Comparison of ENCODE assay signal across 10 cellular contexts in genomic region chr5:96226941-96227552, GRCh38.
DNase-seq lines count a peak whose midpoint lies in the region; ATAC-seq and TF ChIP-seq lines count a peak whose summit lies in the region.
"Had no signal": no experiment of that assay in that cellular context is flagged by ENCODE, and none has a peak within 500 bp of the region (broad histone marks: within the 10 kb centered on the region; RNA-seq: fewer than 3 reads in every experiment).

No MANE protein-coding gene starts in this region.

- TF ChIP-seq CTCF in RWPE2 (IDR thresholded peaks at IDR 0.05; ENCODE audit: poor library complexity, severe bottlenecking) (no peak), fibroblast of pulmonary artery (IDR thresholded peaks at IDR 0.05; ENCODE audit: low read length, missing control alignments) (no peak), omental fat pad (IDR thresholded peaks at IDR 0.05) (no peak)

- peaks cover 33% of the 10 kb centered on the region for H3K4me1 ChIP-seq in RWPE2 (ENCODE audit: insufficient read depth, poor library complexity, severe bottlenecking)
- H3K4me1 ChIP-seq: parathyroid adenoma had no signal

- ATAC-seq in RWPE2 (ENCODE audit: low read depth) (peak; percentile 93), omental fat pad (ENCODE audit: low FRiP score) (peak; percentile 92), GM21360 (IDR thresholded peaks at IDR 0.05; ENCODE audit: unreplicated experiment) (no peak)

- DNase-seq in Ammon's horn (ENCODE audit: low spot score) (peak; percentile 51), RWPE2 (ENCODE audit: low spot score) (no peak), fibroblast of pulmonary artery (ENCODE audit: low read depth) (peak; percentile 93), omental fat pad (ENCODE audit: low spot score) (no peak), HEK293T (ENCODE audit: extremely low spot score) (no peak), ecto neural progenitor cell (ENCODE audit: low spot score) (no peak)
- DNase-seq in activated CD4-positive, alpha-beta T cell treated with anti-CD3 and anti-CD28 coated beads for 1 hour = no peak
- DNase-seq: MV-4-11 had no signal

- no peaks in the 10 kb centered on the region for H3K27me3 ChIP-seq in RWPE2 (ENCODE audit: insufficient read depth, poor library complexity, severe bottlenecking)

- peak overlapping the region; percentile 99 for H3K27ac ChIP-seq in RWPE2 (ENCODE audit: poor library complexity, severe bottlenecking)
- H3K27ac ChIP-seq: parathyroid adenoma had no signal

- POLR2A ChIA-PET in HEK293T (lab: Yijun Ruan, JAX) = no interaction called here

- no peaks in the 10 kb centered on the region for H3K36me3 ChIP-seq in RWPE2 (ENCODE audit: low read depth)

- H3K9me3 ChIP-seq in RWPE2 (ENCODE audit: severe bottlenecking) = no peaks in the 10 kb centered on the region

- H3K4me3 ChIP-seq in RWPE2 (ENCODE audit: severe bottlenecking) = no peak overlapping the region
- peak overlapping the region; percentile 32 for H3K4me3 ChIP-seq in fibroblast of pulmonary artery (replicated peaks; ENCODE audit: low read depth, low read length)

- CTCF ChIA-PET in HEK293T (lab: Yijun Ruan, JAX) = no interaction called here

TF ChIP-seq in HEK293T, 16 proteins besides CTCF, POLR2A, EP300 and RAD21:
- no peak for TF ChIP-seq FOXM1 (IDR thresholded peaks at IDR 0.05; ENCODE audit: borderline replicate concordance)
- TF ChIP-seq L3MBTL2 (conservative IDR thresholded peaks at IDR 0.05) = no peak
- TF ChIP-seq LEF1 (IDR thresholded peaks at IDR 0.05; ENCODE audit: borderline replicate concordance) = no peak
- no peak for TF ChIP-seq TARDBP (IDR thresholded peaks at IDR 0.05)
- TF ChIP-seq CTBP1 (IDR thresholded peaks at IDR 0.05; ENCODE audit: borderline replicate concordance) = no peak
- no peak for TF ChIP-seq FOXA1 (IDR thresholded peaks at IDR 0.05)
- no peak for TF ChIP-seq ZNF384 (IDR thresholded peaks at IDR 0.05)
- no peak for TF ChIP-seq HDGF (IDR thresholded peaks at IDR 0.05; ENCODE audit: borderline replicate concordance)
- no peak for TF ChIP-seq NFRKB (IDR thresholded peaks at IDR 0.05)
- TF ChIP-seq SUZ12 (IDR thresholded peaks at IDR 0.05) = no peak
- no peak for TF ChIP-seq PKNOX1 (IDR thresholded peaks at IDR 0.05)

Comparison
In these comparisons a context has a peak if more than half of its experiments do, and no peak if none do; other contexts are left out.
1. DNase-seq: peak in Ammon's horn (single experiment) and fibroblast of pulmonary artery (single experiment); none in RWPE2 (single experiment), omental fat pad (single experiment), activated CD4-positive, alpha-beta T cell treated with anti-CD3 and anti-CD28 coated beads for 1 hour (single experiment), HEK293T (single experiment) and ecto neural progenitor cell (single experiment).